ENCODE assay signal across 23 cellular contexts in the genomic region with DNA sequence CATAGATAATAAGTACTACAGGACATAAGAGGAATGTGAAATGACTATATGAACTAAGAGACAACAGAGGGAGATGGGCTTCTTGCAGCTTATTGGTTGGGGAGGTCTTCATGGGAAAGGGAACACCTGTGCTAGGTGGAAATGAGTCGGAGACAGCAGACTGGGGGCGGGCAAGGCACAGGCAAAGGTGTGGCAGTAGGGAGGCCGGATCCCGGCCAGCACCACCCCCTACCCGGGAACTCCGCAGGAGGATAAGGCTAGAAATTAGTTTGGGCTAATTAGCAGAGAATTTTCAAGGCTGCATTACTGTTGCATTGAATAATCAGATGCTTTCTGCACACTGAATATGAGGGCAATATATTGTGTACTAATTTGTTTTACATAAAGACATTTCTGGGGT. TPM values are rescaled to one million over a fixed set of nuclear protein-coding genes. Genes with fewer than 3 reads are reported as not detected.
"Had no signal": no experiment of that assay in that cellular context is flagged by ENCODE, and none has a peak within 500 bp of the region (broad histone marks: within the 10 kb centered on the region; RNA-seq: fewer than 3 reads in every experiment).

No MANE protein-coding gene starts in this region.

- H3K27me3 ChIP-seq: Peyer's patch, SJCRH30 had no signal

- H3K36me3 ChIP-seq: Peyer's patch had no signal

- H3K36me3 Mint-ChIP-seq: activated CD4-positive, alpha-beta memory T cell treated with anti-CD3 and anti-CD28 coated beads for 36 hours; activated naive CD4-positive, alpha-beta T cell treated with anti-CD3 and anti-CD28 coated beads, Interleukin-2, amount 10 ng/mL, durations not matched to agents 7 days and 5 days; activated naive CD8-positive, alpha-beta T cell treated with anti-CD3 and anti-CD28 coated beads for 36 hours had no signal

- H3K4me3 ChIP-seq: Peyer's patch, SJCRH30 had no signal

- H3K4me3 Mint-ChIP-seq: activated CD4-positive, alpha-beta memory T cell treated with anti-CD3 and anti-CD28 coated beads for 36 hours; activated CD4-positive, alpha-beta T cell treated with anti-CD3 and anti-CD28 coated beads, Interleukin-2, amount 10 ng/mL, durations not matched to agents 24 days and 14 days; activated naive CD4-positive, alpha-beta T cell treated with anti-CD3 and anti-CD28 coated beads, Interleukin-2, amount 10 ng/mL, durations not matched to agents 7 days and 5 days; activated naive CD8-positive, alpha-beta T cell treated with anti-CD3 and anti-CD28 coated beads for 36 hours; activated T-cell treated with anti-CD3 and anti-CD28 coated beads, Interleukin-2, amount 50 U/mL, for 4 hours had no signal

- H3K9me3 Mint-ChIP-seq: activated CD4-positive, alpha-beta memory T cell treated with anti-CD3 and anti-CD28 coated beads for 36 hours; activated CD4-positive, alpha-beta T cell treated with anti-CD3 and anti-CD28 coated beads, Interleukin-2, amount 10 ng/mL, durations not matched to agents 24 days and 14 days; activated naive CD4-positive, alpha-beta T cell treated with anti-CD3 and anti-CD28 coated beads, Interleukin-2, amount 10 ng/mL, durations not matched to agents 7 days and 5 days; activated naive CD8-positive, alpha-beta T cell treated with anti-CD3 and anti-CD28 coated beads for 36 hours; activated T-cell treated with anti-CD3 and anti-CD28 coated beads, Interleukin-2, amount 50 U/mL, for 4 hours had no signal

- H3K27ac Mint-ChIP-seq: activated CD4-positive, alpha-beta memory T cell treated with anti-CD3 and anti-CD28 coated beads for 36 hours; activated CD4-positive, alpha-beta T cell treated with anti-CD3 and anti-CD28 coated beads, Interleukin-2, amount 10 ng/mL, durations not matched to agents 24 days and 14 days; activated naive CD4-positive, alpha-beta T cell treated with anti-CD3 and anti-CD28 coated beads, Interleukin-2, amount 10 ng/mL, durations not matched to agents 7 days and 5 days; activated naive CD8-positive, alpha-beta T cell treated with anti-CD3 and anti-CD28 coated beads for 36 hours had no signal

- ATAC-seq: activated T-cell treated with anti-CD3 and anti-CD28 coated beads, Interleukin-2, amount 50 U/mL, for 4 hours had no signal

- DNase-seq: activated CD4-positive, alpha-beta memory T cell treated with anti-CD3 and anti-CD28 coated beads for 36 hours; activated CD4-positive, alpha-beta T cell treated with anti-CD3 and anti-CD28 coated beads for 1 hour; activated CD4-positive, alpha-beta T cell treated with anti-CD3 and anti-CD28 coated beads, Interleukin-2, amount 10 ng/mL, durations not matched to agents 24 days and 14 days; activated CD8-positive, alpha-beta memory T cell treated with anti-CD3 and anti-CD28 coated beads for 24 hours; activated effector memory CD4-positive, alpha-beta T cell treated with anti-CD3 and anti-CD28 coated beads, Interleukin-2, amount 50 U/mL, for 16 hours; activated naive CD4-positive, alpha-beta T cell treated with anti-CD3 and anti-CD28 coated beads, Interleukin-2, amount 10 ng/mL, durations not matched to agents 7 days and 5 days; activated naive CD8-positive, alpha-beta T cell treated with anti-CD3 and anti-CD28 coated beads for 36 hours; activated T-cell treated with anti-CD3 and anti-CD28 coated beads, Interleukin-2, amount 50 U/mL, for 4 hours; IMR-90; Kasumi-1; KBM-7; NCI-H1105 treated with DMSO at 0.1 percent for 48 hours; NCI-H1436 treated with DMSO at 0.1 percent for 48 hours; NCI-H187 treated with DMSO at 0.1 percent for 48 hours; NCI-H2081 treated with DMSO at 0.1 percent for 48 hours; NCI-H226; NCI-H526; Peyer's patch; Right ventricle myocardium superior; SJCRH30; SK-N-SH; SW 1271 had no signal

RNA-seq across cellular contexts. Expression of gene HUNK, which starts 2.3 kb away (rescaled TPM):
- total RNA-seq: T-helper 1 cell treated with Interleukin-12 subunit alpha and Interleukin-12 subunit beta and Interleukin-4 antibody, amounts not matched to agents 30 ng/mL and 1 ng/mL, for 36 hours had no signal
